Comparison of ENCODE assay signal across 19 cellular contexts in genomic region chr5:97458851-97459250, GRCh38.
A peak's percentile ranks its signal among the peaks of the same experiment; 100 is the strongest.
DNase-seq lines count a peak whose midpoint lies in the region; ATAC-seq and TF ChIP-seq lines count a peak whose summit lies in the region.
"Had no signal": no experiment of that assay in that cellular context is flagged by ENCODE, and none has a peak within 500 bp of the region (broad histone marks: within the 10 kb centered on the region; RNA-seq: fewer than 3 reads in every experiment).

No MANE protein-coding gene starts in this region.

- no peak overlapping the region for H3K4me3 Mint-ChIP-seq in activated T-cell treated with anti-CD3 and anti-CD28 coated beads, Interleukin-2, amount 50 U/mL, for 24 hours
- H3K4me3 Mint-ChIP-seq: activated CD4-positive, alpha-beta T cell treated with anti-CD3 and anti-CD28 coated beads, Interleukin-2, amount 10 ng/mL, durations not matched to agents 24 days and 14 days; type B pancreatic cell had no signal

- TF ChIP-seq CTCF in omental fat pad (IDR thresholded peaks at IDR 0.05), result no peak

- H3K27ac Mint-ChIP-seq in activated T-cell treated with anti-CD3 and anti-CD28 coated beads, Interleukin-2, amount 50 U/mL, for 24 hours, result no peak overlapping the region
- H3K27ac Mint-ChIP-seq: activated CD4-positive, alpha-beta T cell treated with anti-CD3 and anti-CD28 coated beads, Interleukin-2, amount 10 ng/mL, durations not matched to agents 24 days and 14 days; type B pancreatic cell had no signal

- H3K4me1 Mint-ChIP-seq in activated T-cell treated with anti-CD3 and anti-CD28 coated beads, Interleukin-2, amount 50 U/mL, for 24 hours (ENCODE audit: low read depth), result no peaks in the 10 kb centered on the region
- H3K4me1 Mint-ChIP-seq: activated CD4-positive, alpha-beta T cell treated with anti-CD3 and anti-CD28 coated beads, Interleukin-2, amount 10 ng/mL, durations not matched to agents 24 days and 14 days had no signal

- H3K9me3 Mint-ChIP-seq in activated T-cell treated with anti-CD3 and anti-CD28 coated beads, Interleukin-2, amount 50 U/mL, for 24 hours, result no peaks in the 10 kb centered on the region
- H3K9me3 Mint-ChIP-seq: activated CD4-positive, alpha-beta T cell treated with anti-CD3 and anti-CD28 coated beads, Interleukin-2, amount 10 ng/mL, durations not matched to agents 24 days and 14 days; type B pancreatic cell had no signal

- ATAC-seq in GM18861 (IDR thresholded peaks at IDR 0.05; ENCODE audit: unreplicated experiment) (peak; percentile 47), GM21447 (IDR thresholded peaks at IDR 0.05; ENCODE audit: unreplicated experiment) (peak; percentile 61), HG03039 (IDR thresholded peaks at IDR 0.05; ENCODE audit: unreplicated experiment) (peak; percentile 67), omental fat pad (ENCODE audit: low FRiP score) (no peak), HG03196 (IDR thresholded peaks at IDR 0.05; ENCODE audit: unreplicated experiment) (no peak)

- no peaks in the 10 kb centered on the region for H3K27me3 Mint-ChIP-seq in activated T-cell treated with anti-CD3 and anti-CD28 coated beads, Interleukin-2, amount 50 U/mL, for 24 hours
- H3K27me3 Mint-ChIP-seq: activated CD4-positive, alpha-beta T cell treated with anti-CD3 and anti-CD28 coated beads, Interleukin-2, amount 10 ng/mL, durations not matched to agents 24 days and 14 days; type B pancreatic cell had no signal

- H3K36me3 Mint-ChIP-seq in activated T-cell treated with anti-CD3 and anti-CD28 coated beads, Interleukin-2, amount 50 U/mL, for 24 hours (ENCODE audit: low read depth), result no peaks in the 10 kb centered on the region
- H3K36me3 Mint-ChIP-seq: type B pancreatic cell had no signal

- peak; percentile 27 for DNase-seq in RPMI8226
- no peak for DNase-seq in omental fat pad (ENCODE audit: low spot score)
- DNase-seq in NCI-H2171 treated with DMSO at 0.1 percent for 48 hours (lab: John Stamatoyannopoulos, UW), result no peak
- no peak for DNase-seq in activated T-cell treated with anti-CD3 and anti-CD28 coated beads, Interleukin-2, amount 50 U/mL, for 24 hours
- DNase-seq: activated CD4-positive, alpha-beta T cell treated with anti-CD3 and anti-CD28 coated beads, Interleukin-2, amount 10 ng/mL, durations not matched to agents 24 days and 14 days; activated T-cell treated with anti-CD3 and anti-CD28 coated beads, Interleukin-2, amount 50 U/mL, for 1 hour; AML-193; effector CD4-positive, alpha-beta T cell; kidney glomerular epithelial cell; NCI-H1417; NCI-H345; occipital lobe; OCI-M1; T1000 had no signal

Comparison
In these comparisons a context has a peak if more than half of its experiments do, and no peak if none do; other contexts are left out.
1. ATAC-seq: peak in GM18861 (single experiment), GM21447 (single experiment) and HG03039 (single experiment); none in omental fat pad (single experiment) and HG03196 (single experiment).